Comparison of ENCODE assay signal across 8 cellular contexts in the genomic region with DNA sequence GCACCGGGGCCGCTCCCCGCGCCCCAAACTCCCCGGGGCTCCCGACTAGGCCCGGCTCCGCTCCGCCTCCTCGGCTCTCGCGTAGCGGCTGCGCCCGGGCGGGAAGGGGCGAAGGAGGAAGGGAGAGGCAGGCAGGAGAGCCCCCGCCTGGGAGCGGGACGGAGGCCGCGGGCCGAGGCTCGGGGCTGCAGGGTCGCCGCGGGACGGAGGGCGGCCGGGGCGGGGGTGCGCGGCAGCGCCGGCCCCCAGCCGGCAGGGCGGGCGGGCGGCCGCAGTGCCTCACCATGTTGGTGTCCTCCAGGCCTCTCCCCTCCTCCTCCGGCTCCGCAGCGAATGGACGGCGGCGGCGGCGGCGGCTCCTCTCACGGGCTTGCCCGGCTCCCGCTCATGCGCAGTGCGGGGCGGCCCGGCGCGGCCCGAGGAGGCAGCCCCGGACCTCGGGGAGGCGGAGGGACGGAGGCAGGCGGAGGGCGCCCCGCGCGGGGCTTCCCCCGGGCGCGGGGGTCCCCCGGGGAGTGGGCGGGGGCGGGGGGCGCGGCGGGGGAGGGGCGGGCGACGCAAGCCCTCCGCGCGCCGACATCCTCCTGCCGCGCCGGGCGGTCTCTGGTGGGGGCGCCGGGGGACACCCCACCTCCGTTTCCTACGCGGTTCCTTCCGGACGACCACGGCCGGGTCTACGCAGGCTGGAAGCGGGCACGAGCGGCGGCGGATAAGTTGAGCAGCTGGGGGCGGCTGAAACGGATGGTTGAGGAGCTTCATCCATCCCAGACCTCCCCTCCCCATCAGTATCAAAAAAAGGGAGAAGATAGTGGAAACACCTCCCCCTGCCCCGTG. TPM values are rescaled to one million over a fixed set of nuclear protein-coding genes. Genes with fewer than 3 reads are reported as not detected.
A peak's percentile ranks its signal among the peaks of the same experiment; 100 is the strongest.
DNase-seq lines count a peak whose midpoint lies in the region; ATAC-seq and TF ChIP-seq lines count a peak whose summit lies in the region.

A gene (minus strand): TSS at position 335 of the 834 bp plus-strand sequence. CDS start 49 bp downstream, at position 286.

- no peak within 1 kb of the TSS; the same call in 1 of the 2 replicates for H3K56ac ChIP-seq in IMR-90 (ENCODE audit: extremely low read depth, insufficient read depth, low read length)

- H4K8ac ChIP-seq in IMR-90 (ENCODE audit: low read depth in 2 of 2, low read length in 2 of 2): peak within 1 kb of the TSS; percentile 87 to 88

- dilution Hi-C loops in IMR-90 (cut with HindIII; ENCODE audit: low sequenced_read_pairs, unreplicated experiment): no loop called here

- H2AFZ ChIP-seq in IMR-90 (replicated peaks; ENCODE audit: low read length, poor library complexity): peak within 1 kb of the TSS; percentile 94

- H2AK9ac ChIP-seq in IMR-90 (replicated peaks; ENCODE audit: low read depth, low read length, poor library complexity): peak within 1 kb of the TSS; percentile 77

- H3K4me1 Mint-ChIP-seq in activated T-cell treated with anti-CD3 and anti-CD28 coated beads, Interleukin-2, amount 50 U/mL, for 4 hours (ENCODE audit: low read depth): peaks cover 29% of the 10 kb centered on the region

- TF ChIP-seq POLR2A in IMR-90 (IDR thresholded peaks at IDR 0.05; ENCODE audit: low read depth, low read length): no peak; the same call in none of the 2 replicates
- TF ChIP-seq POLR2A in Peyer's patch (IDR thresholded peaks at IDR 0.05): peak; percentile 55 to 71

- no peak within 1 kb of the TSS for H2BK20ac ChIP-seq in IMR-90 (ENCODE audit: low read depth, low read length)

- no peaks in the 10 kb centered on the region for H3K9me3 ChIP-seq in IMR-90 (ENCODE audit: control insufficient read depth, insufficient read depth, low read length)
- H3K9me3 ChIP-seq in Peyer's patch: no peaks in the 10 kb centered on the region
- no peaks in the 10 kb centered on the region for H3K9me3 ChIP-seq in muscle layer of duodenum (ENCODE audit: control insufficient read depth in 1 of 2, low read length in 2 of 2)

- H2AK5ac ChIP-seq in IMR-90 (ENCODE audit: low read depth, low read length): peak within 1 kb of the TSS; percentile 49; the same call in 1 of the 2 replicates

- BruUV-seq in IMR-90 (replicated peaks; lab: Mats Ljungman, UMichigan): no TSS peak

- peak within 1 kb of the TSS; percentile 92 for H3K9ac ChIP-seq in IMR-90 (ENCODE audit: low read depth, low read length)

- H3K79me1 ChIP-seq in IMR-90 (ENCODE audit: low read depth in 1 of 2, low read length in 2 of 2): peaks cover 9 to 25% of the 10 kb centered on the region in 2 experiments

- H3K9me3 Mint-ChIP-seq in activated T-cell treated with anti-CD3 and anti-CD28 coated beads, Interleukin-2, amount 50 U/mL, for 4 hours: no peaks in the 10 kb centered on the region

- peak within 1 kb of the TSS; percentile 89 for H3K4me3 Mint-ChIP-seq in activated T-cell treated with anti-CD3 and anti-CD28 coated beads, Interleukin-2, amount 50 U/mL, for 4 hours

- H3K18ac ChIP-seq in IMR-90 (ENCODE audit: low read depth, low read length): peak within 1 kb of the TSS; percentile 30; the same call in 1 of the 2 replicates

- peaks cover 2% of the 10 kb centered on the region for H3K4me1 ChIP-seq in IMR-90 (ENCODE audit: control insufficient read depth, insufficient read depth, low read length)
- peaks cover 0 to 17% (median 7%) of the 10 kb centered on the region in 4 donors for H3K4me1 ChIP-seq in Peyer's patch
- H3K4me1 ChIP-seq in muscle layer of duodenum (ENCODE audit: control insufficient read depth in 1 of 2, insufficient read depth in 2 of 2, low read length in 2 of 2): peaks cover 3 to 15% of the 10 kb centered on the region in 2 donors

- POLR2A ChIA-PET in IMR-90 (lab: Charles Lee; ENCODE audit: unreplicated experiment): no interaction called here

- intact Hi-C loops in IMR-90 (cut with micrococcal nuclease): loop anchor here (5.0 kb wide), 1 partner anchor 117 kb away; a partner anchor contains a TSS

- in situ Hi-C loops in IMR-90 (cut with MboI; ENCODE audit: low sequenced_read_pairs): no loop called here

- peak within 1 kb of the TSS; percentile 80 for H3K4ac ChIP-seq in IMR-90 (ENCODE audit: low read depth, low read length)

- peak within 1 kb of the TSS; percentile 71 for H4K91ac ChIP-seq in IMR-90 (ENCODE audit: insufficient read depth, low read depth, low read length)

- H2BK15ac ChIP-seq in IMR-90 (ENCODE audit: low read depth, low read length): no peak within 1 kb of the TSS

- no peaks in the 10 kb centered on the region for H3K27me3 Mint-ChIP-seq in activated T-cell treated with anti-CD3 and anti-CD28 coated beads, Interleukin-2, amount 50 U/mL, for 4 hours (ENCODE audit: low read depth)

- peak within 1 kb of the TSS; percentile 61; the same call in 1 of the 2 replicates for H2BK120ac ChIP-seq in IMR-90 (ENCODE audit: low read depth, low read length)

- 0% methylated on average over 9 of the region's 106 CpGs; no CpG with 5 or more reads in 1 of the 2 experiments for WGBS in IMR-90 (ENCODE audit: extremely low coverage in 2 of 2, insufficient read length in 1 of 2), 2 experiments

- DNase-seq in DMS153 treated with DMSO at 0.1 percent for 48 hours (lab: John Stamatoyannopoulos, UW; ENCODE audit: unreplicated experiment) (peak; percentile 73), IMR-90 (peak; percentile 73), Peyer's patch (peak; percentile 82 to 94 (median 92))
- DNase-seq in activated T-cell treated with anti-CD3 and anti-CD28 coated beads, Interleukin-2, amount 50 U/mL, for 4 hours: peak; percentile 79
- DNase-seq in stimulated activated CD8-positive, alpha-beta memory T cell treated with anti-CD3 and anti-CD28 coated beads, Interleukin-7, amount 100 ng/mL, for 24 hours (ENCODE audit: low read depth): peak; percentile 76

- peak within 1 kb of the TSS; percentile 100 for H3K4me2 ChIP-seq in IMR-90 (ENCODE audit: low read depth, low read length)

- peak within 1 kb of the TSS; percentile 80 for H3K4me3 ChIP-seq in IMR-90 (ENCODE audit: insufficient read depth, low read depth, low read length)
- peak within 1 kb of the TSS; percentile 90 to 100 (median 92) for H3K4me3 ChIP-seq in Peyer's patch
- peak within 1 kb of the TSS; percentile 79 to 81 for H3K4me3 ChIP-seq in muscle layer of duodenum (ENCODE audit: low read depth in 1 of 2, low read length in 2 of 2)

- peak within 1 kb of the TSS; percentile 72 for H3K27ac ChIP-seq in IMR-90 (ENCODE audit: insufficient read depth, low read length)
- peak within 1 kb of the TSS; percentile 85 to 96 (median 90) for H3K27ac ChIP-seq in Peyer's patch
- peak within 1 kb of the TSS; percentile 58 for H3K27ac ChIP-seq in muscle layer of duodenum (ENCODE audit: low read length)

- no peak for TF ChIP-seq RAD21 in IMR-90 (IDR thresholded peaks at IDR 0.05; ENCODE audit: low read length)

- no peaks in the 10 kb centered on the region for H3K36me3 ChIP-seq in IMR-90 (ENCODE audit: control insufficient read depth, insufficient read depth, low read length)
- H3K36me3 ChIP-seq in Peyer's patch: no peaks in the 10 kb centered on the region
- H3K36me3 ChIP-seq in muscle layer of duodenum (ENCODE audit: control insufficient read depth in 1 of 2, insufficient read depth in 2 of 2, low read length in 2 of 2): no peaks in the 10 kb centered on the region

- no peaks in the 10 kb centered on the region for H3K27me3 ChIP-seq in IMR-90 (ENCODE audit: control insufficient read depth, insufficient read depth, low read length)
- H3K27me3 ChIP-seq in Peyer's patch: no peaks in the 10 kb centered on the region
- no peaks in the 10 kb centered on the region for H3K27me3 ChIP-seq in muscle layer of duodenum (ENCODE audit: low read depth, low read length)

- peak within 1 kb of the TSS; percentile 89 for H3K23ac ChIP-seq in IMR-90 (ENCODE audit: low read depth, low read length)

- H2BK5ac ChIP-seq in IMR-90 (ENCODE audit: low read depth, low read length, poor library complexity, severe bottlenecking): peak within 1 kb of the TSS; percentile 35

- CTCF ChIA-PET in IMR-90 (lab: Yijun Ruan, JAX): interaction anchor here (1.1 kb wide), 1 partner anchor 98 kb away, joined by 3 read pairs; no protein-coding TSS in a partner anchor

- peak within 1 kb of the TSS; percentile 76 for H3K14ac ChIP-seq in IMR-90 (replicated peaks; ENCODE audit: low read depth, low read length)

- ATAC-seq in GM21528 (IDR thresholded peaks at IDR 0.05; ENCODE audit: low FRiP score, unreplicated experiment) (peak; percentile 86), IMR-90 (ENCODE audit: low read depth) (peak; percentile 95), esophagus mucosa (peak; percentile 96)
- ATAC-seq in activated T-cell treated with anti-CD3 and anti-CD28 coated beads, Interleukin-2, amount 50 U/mL, for 4 hours: peak; percentile 95 to 96

- no peak for TF ChIP-seq CTCF in IMR-90 (conservative IDR thresholded peaks at IDR 0.05; ENCODE audit: low read depth, low read length)
- TF ChIP-seq CTCF in Peyer's patch (IDR thresholded peaks at IDR 0.05): peak in 1 of 6 experiments; percentile 17

- H3K36me3 Mint-ChIP-seq in activated T-cell treated with anti-CD3 and anti-CD28 coated beads, Interleukin-2, amount 50 U/mL, for 4 hours (ENCODE audit: insufficient read depth): no peaks in the 10 kb centered on the region

- peaks cover 21% of the 10 kb centered on the region for H4K20me1 ChIP-seq in IMR-90 (ENCODE audit: insufficient read depth, low read length)

- peak within 1 kb of the TSS; percentile 83 for H4K5ac ChIP-seq in IMR-90 (ENCODE audit: low read depth, low read length)

- H3K9me1 ChIP-seq in IMR-90 (ENCODE audit: insufficient read depth, low read length): no peaks in the 10 kb centered on the region

TF ChIP-seq in IMR-90, 13 proteins besides CTCF, POLR2A, EP300 and RAD21 (continues in another document):
- TF ChIP-seq, protein P1, sequence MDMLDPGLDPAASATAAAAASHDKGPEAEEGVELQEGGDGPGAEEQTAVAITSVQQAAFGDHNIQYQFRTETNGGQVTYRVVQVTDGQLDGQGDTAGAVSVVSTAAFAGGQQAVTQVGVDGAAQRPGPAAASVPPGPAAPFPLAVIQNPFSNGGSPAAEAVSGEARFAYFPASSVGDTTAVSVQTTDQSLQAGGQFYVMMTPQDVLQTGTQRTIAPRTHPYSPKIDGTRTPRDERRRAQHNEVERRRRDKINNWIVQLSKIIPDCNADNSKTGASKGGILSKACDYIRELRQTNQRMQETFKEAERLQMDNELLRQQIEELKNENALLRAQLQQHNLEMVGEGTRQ (IDR thresholded peaks at IDR 0.05; ENCODE audit: low read depth, low read length): no peak

RNA-seq across cellular contexts. Expression of the gene that starts here (rescaled TPM):
- 17.7 and 48.9 TPM in 2 replicates for total RNA-seq in IMR-90 (2012; rRNA removed)
- polyA plus RNA-seq in IMR-90 (2012; rRNA removed): 10.5 and 12.5 TPM in 2 replicates
- 0.65 and 0.97 TPM in 2 replicates for polyA plus RNA-seq in IMR-90 (2012; cell fraction: cytosol; rRNA removed)
- 0.39 and 6.1 TPM in 2 replicates for polyA plus RNA-seq in IMR-90 (2012; cell fraction: nucleus; rRNA removed; ENCODE audit: low replicate concordance)
- total RNA-seq in Peyer's patch: 10 to 100 TPM; 11.2 to 27.2 (median 19.9) TPM
- 10 to 100 TPM; 43.1 to 49.8 (median 45.8) TPM for total RNA-seq in activated T-cell treated with anti-CD3 and anti-CD28 coated beads, Interleukin-2, amount 50 U/mL, for 4 hours
- 37.1 TPM for total RNA-seq in esophagus mucosa

Comparison
In these comparisons a context has a peak if more than half of its experiments do, and no peak if none do; other contexts are left out.
1. Peak in every context shown above with its lines: DNase-seq, ATAC-seq, H3K4me3 ChIP-seq and H3K27ac ChIP-seq.